Comparison of ENCODE assay signal across 1 cellular context in the genomic region with DNA sequence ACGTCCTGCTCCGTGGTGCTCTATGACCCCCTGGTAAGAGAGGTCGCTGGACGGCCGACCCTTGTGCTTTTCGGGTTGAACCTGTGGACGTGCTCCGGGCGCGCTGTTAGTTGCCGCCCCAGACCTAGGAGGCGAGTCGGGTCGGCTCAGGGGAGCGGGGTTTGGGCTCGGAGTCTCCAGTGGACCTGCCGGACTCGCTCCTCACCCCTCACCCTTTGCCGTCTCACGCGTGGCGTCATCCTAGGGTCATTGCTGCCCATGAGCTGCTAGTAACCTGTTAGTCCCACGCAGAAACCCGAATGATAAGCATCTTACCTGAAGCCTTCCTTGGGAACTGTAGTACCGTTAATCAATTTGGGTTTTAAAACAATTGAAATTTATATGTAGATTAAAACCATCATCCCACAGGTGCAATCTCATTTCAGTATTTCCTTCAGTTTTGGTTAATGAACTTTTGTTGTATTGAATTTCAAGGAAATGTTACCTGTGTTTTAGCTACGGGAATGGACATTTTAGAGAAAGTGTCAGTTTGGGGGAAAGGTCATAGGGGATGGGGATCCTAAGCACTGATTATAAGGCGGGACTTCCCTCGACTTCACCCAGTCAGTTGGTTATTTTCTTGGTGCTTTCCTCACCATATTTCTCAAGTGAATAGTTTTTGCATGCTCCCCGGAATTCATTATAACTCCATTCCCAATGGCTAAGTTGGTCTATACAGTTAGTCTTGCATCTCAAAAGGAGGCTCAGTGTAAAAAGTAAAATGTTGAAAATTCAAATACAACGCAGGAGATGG.
A peak's percentile ranks its signal among the peaks of the same experiment; 100 is the strongest.
TF ChIP-seq lines count a peak whose summit lies in the region.

No MANE protein-coding gene starts in this region.

TF ChIP-seq in H1, 55 proteins besides CTCF, POLR2A, EP300 and RAD21:
- no peak for TF ChIP-seq CEBPB (IDR thresholded peaks at IDR 0.05; ENCODE audit: low read depth, low read length)
- no peak for TF ChIP-seq CHD2 (IDR thresholded peaks at IDR 0.05; ENCODE audit: low read length)
- peak; percentile 63 for TF ChIP-seq SAP30 (IDR thresholded peaks at IDR 0.05; ENCODE audit: insufficient read depth, insufficient replicate concordance, low read length)
- TF ChIP-seq HDAC2 (IDR thresholded peaks at IDR 0.05; ENCODE audit: borderline replicate concordance in 1 of 2, low read depth in 2 of 2, low read length in 2 of 2), result peak in 1 of 2 experiments; percentile 83; a peak in 1 of 4 replicates
- TF ChIP-seq KDM4A (IDR thresholded peaks at IDR 0.05; ENCODE audit: low read depth, low read length, severe bottlenecking), result no peak
- TF ChIP-seq ASH2L (IDR thresholded peaks at IDR 0.05; ENCODE audit: low read length), result peak; percentile 36
- TF ChIP-seq SRF (IDR thresholded peaks at IDR 0.05; ENCODE audit: low read depth, low read length), result no peak
- no peak for TF ChIP-seq HDAC6 (IDR thresholded peaks at IDR 0.05; ENCODE audit: low read depth, low read length)
TF ChIP-seq in H1: peak in this region for 3.
